In the genomic region with DNA sequence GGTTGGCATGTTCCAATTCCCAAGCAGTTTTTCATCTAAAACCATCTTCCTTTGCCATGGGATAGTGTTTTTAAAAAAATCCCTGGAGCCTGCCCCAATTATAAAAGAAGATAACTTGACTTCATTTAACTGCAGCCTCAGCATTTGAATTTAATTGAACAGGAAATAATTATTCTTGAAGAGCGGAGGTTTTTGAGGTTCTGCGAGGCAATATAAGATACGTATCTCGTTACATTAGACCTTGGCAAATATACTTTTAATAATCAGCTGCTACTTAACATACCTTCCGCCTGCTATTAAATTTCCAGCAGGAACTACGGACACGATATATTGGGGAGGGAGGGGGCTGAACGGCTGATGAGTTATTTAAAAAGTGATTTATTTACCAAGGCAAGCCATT, we compare ENCODE assay signal across 16 cellular contexts.
A peak's percentile ranks its signal among the peaks of the same experiment; 100 is the strongest.
DNase-seq lines count a peak whose midpoint lies in the region; ATAC-seq lines count a peak whose summit lies in the region.
"Had no signal": no experiment of that assay in that cellular context is flagged by ENCODE, and none has a peak within 500 bp of the region (broad histone marks: within the 10 kb centered on the region; RNA-seq: fewer than 3 reads in every experiment).

No MANE protein-coding gene starts in this region.

- H3K27ac ChIP-seq in SK-N-MC: peak overlapping the region; percentile 99
- H3K27ac ChIP-seq: C4-2B had no signal

- H3K4me3 ChIP-seq in SK-N-MC: peak overlapping the region; percentile 52
- H3K4me3 ChIP-seq: GM23338 had no signal

- peak overlapping the region; percentile 65 for H3K9ac ChIP-seq in SK-N-MC (ENCODE audit: insufficient read length)

- no peak for ATAC-seq in HG03571 (IDR thresholded peaks at IDR 0.05; ENCODE audit: unreplicated experiment)
- ATAC-seq: GM23338 had no signal

- H3K9me3 ChIP-seq in SK-N-MC (ENCODE audit: low read depth, low read length): no peaks in the 10 kb centered on the region
- H3K9me3 ChIP-seq: BE2C had no signal

- no peaks in the 10 kb centered on the region for H3K36me3 ChIP-seq in SK-N-MC (ENCODE audit: insufficient read depth, low read length)

- peak; percentile 52 for DNase-seq in NCI-H748 (lab: John Stamatoyannopoulos, UW; ENCODE audit: unreplicated experiment)
- DNase-seq in NCI-H748 treated with DMSO at 0.1 percent for 48 hours (lab: John Stamatoyannopoulos, UW): no peak
- peak; percentile 21 for DNase-seq in NCI-H146 (lab: John Stamatoyannopoulos, UW)
- peak; percentile 96 for DNase-seq in SK-N-MC (ENCODE audit: low read depth, low spot score)
- no peak for DNase-seq in NCI-H2107 (lab: John Stamatoyannopoulos, UW)
- no peak for DNase-seq in NCI-H526 treated with DMSO at 0.1 percent for 48 hours (lab: John Stamatoyannopoulos, UW)
- DNase-seq: BE2C; CD4-positive, alpha-beta memory T cell; COR-L47; DMS153; DND-41; GDM1; H7 had no signal

Comparison
In these comparisons a context has a peak if more than half of its experiments do, and no peak if none do; other contexts are left out.
1. DNase-seq: peak in NCI-H748 (single experiment), NCI-H146 (single experiment) and SK-N-MC (single experiment); none in NCI-H748 treated with DMSO at 0.1 percent for 48 hours (single experiment), NCI-H2107 (single experiment) and NCI-H526 treated with DMSO at 0.1 percent for 48 hours (single experiment).